14 cellular contexts compared by ENCODE assay signal in genomic region chr7:157789094-157789493, GRCh38.
DNase-seq lines count a peak whose midpoint lies in the region; ATAC-seq and TF ChIP-seq lines count a peak whose summit lies in the region.
"Had no signal": no experiment of that assay in that cellular context is flagged by ENCODE, and none has a peak within 500 bp of the region (broad histone marks: within the 10 kb centered on the region; RNA-seq: fewer than 3 reads in every experiment).

No MANE protein-coding gene starts in this region.

- H3K9me3 ChIP-seq in neural progenitor cell (ENCODE audit: low read depth) (no peaks in the 10 kb centered on the region), spleen (no peaks in the 10 kb centered on the region)

- intact Hi-C loops in spleen (cut with DNase I; ENCODE audit: low total_unique reads) = no loop called here
- intact Hi-C loops in Right ventricle myocardium superior (cut with DNase I) = no loop called here

- WGBS in spleen, 5 donors = 90 to 96% (median 92%) methylated on average over 12 of the region's 12 CpGs

- no peaks in the 10 kb centered on the region for H4K20me1 ChIP-seq in neural progenitor cell (ENCODE audit: low read depth)
- no peaks in the 10 kb centered on the region for H4K20me1 ChIP-seq in GM23338 (replicated peaks; ENCODE audit: insufficient read depth)

- H3K9me3 Mint-ChIP-seq in endothelial cell (ENCODE audit: unreplicated experiment) (peaks cover 23% of the 10 kb centered on the region), neural progenitor cell (peaks cover 2% of the 10 kb centered on the region), GM23338 (peaks cover 91% of the 10 kb centered on the region)
- H3K9me3 Mint-ChIP-seq in natural killer cell treated with Interleukin-12 subunit alpha and Interleukin-12 subunit beta and Interleukin-15 and Interleukin-18, amount 100 ng/mL, for 72 hours = no peaks in the 10 kb centered on the region
- H3K9me3 Mint-ChIP-seq: CD4-positive, alpha-beta memory T cell had no signal

- H3K36me3 Mint-ChIP-seq in endothelial cell (ENCODE audit: low read depth, unreplicated experiment) = peaks cover 10% of the 10 kb centered on the region
- H3K36me3 Mint-ChIP-seq in neural progenitor cell = no peaks in the 10 kb centered on the region
- peaks cover 25% of the 10 kb centered on the region for H3K36me3 Mint-ChIP-seq in GM23338 (ENCODE audit: low read depth)
- no peaks in the 10 kb centered on the region for H3K36me3 Mint-ChIP-seq in natural killer cell treated with Interleukin-12 subunit alpha and Interleukin-12 subunit beta and Interleukin-15 and Interleukin-18, amount 100 ng/mL, for 72 hours
- H3K36me3 Mint-ChIP-seq: CD4-positive, alpha-beta memory T cell had no signal

- H3K79me2 ChIP-seq in neural progenitor cell (ENCODE audit: low read depth) (no peaks in the 10 kb centered on the region), GM23338 (replicated peaks; ENCODE audit: insufficient read depth) (no peaks in the 10 kb centered on the region)

- H3F3A ChIP-seq in neural progenitor cell (ENCODE audit: low read depth) (peaks cover under 1% of the 10 kb centered on the region), GM23338 (replicated peaks; ENCODE audit: low read depth) (no peaks in the 10 kb centered on the region)

- H3K9ac ChIP-seq in neural progenitor cell = no peak overlapping the region

- H3K4me3 ChIP-seq in neural progenitor cell (no peak overlapping the region), spleen (no peak overlapping the region), GM23338 (no peak overlapping the region)

- H2AFZ ChIP-seq in neural progenitor cell (replicated peaks) (no peak overlapping the region), GM23338 (no peak overlapping the region)

- TF ChIP-seq POLR2A in spleen (IDR thresholded peaks at IDR 0.05) = no peak

- H3K4me1 Mint-ChIP-seq in endothelial cell (ENCODE audit: unreplicated experiment) = no peaks in the 10 kb centered on the region
- peaks cover 24% of the 10 kb centered on the region for H3K4me1 Mint-ChIP-seq in neural progenitor cell
- H3K4me1 Mint-ChIP-seq in GM23338 = no peaks in the 10 kb centered on the region
- peaks cover 0 to under 1% of the 10 kb centered on the region in 2 donors for H3K4me1 Mint-ChIP-seq in natural killer cell treated with Interleukin-12 subunit alpha and Interleukin-12 subunit beta and Interleukin-15 and Interleukin-18, amount 100 ng/mL, for 72 hours (ENCODE audit: low read depth in 2 of 2)

- TF ChIP-seq CTCF in endothelial cell (IDR thresholded peaks at IDR 0.05; ENCODE audit: unreplicated experiment) (no peak), neural progenitor cell (IDR thresholded peaks at IDR 0.05) (no peak), spleen (IDR thresholded peaks at IDR 0.05 in 8 of 11, conservative IDR thresholded peaks at IDR 0.05 in 3 of 11) (no peak), GM23338 (conservative IDR thresholded peaks at IDR 0.05; ENCODE audit: low read depth in 2 of 2) (no peak)

- peaks cover 7% of the 10 kb centered on the region for H3K4me1 ChIP-seq in neural progenitor cell
- H3K4me1 ChIP-seq in spleen = no peaks in the 10 kb centered on the region
- no peaks in the 10 kb centered on the region for H3K4me1 ChIP-seq in GM23338 (ENCODE audit: insufficient read depth)

- peak overlapping the region; percentile 36 for H3K27ac Mint-ChIP-seq in endothelial cell (ENCODE audit: unreplicated experiment)
- peak overlapping the region; percentile 72 for H3K27ac Mint-ChIP-seq in neural progenitor cell
- H3K27ac Mint-ChIP-seq in GM23338 = no peak overlapping the region
- H3K27ac Mint-ChIP-seq in natural killer cell treated with Interleukin-12 subunit alpha and Interleukin-12 subunit beta and Interleukin-15 and Interleukin-18, amount 100 ng/mL, for 72 hours = no peak overlapping the region

- DNase-seq in endothelial cell (ENCODE audit: low spot score) = no peak
- DNase-seq in neural progenitor cell (ENCODE audit: low spot score) = no peak
- peak; percentile 71 for DNase-seq in spleen
- DNase-seq in GM23338 (ENCODE audit: low spot score) = no peak
- DNase-seq in Right ventricle myocardium superior = no peak
- DNase-seq in natural killer cell treated with Interleukin-12 subunit alpha and Interleukin-12 subunit beta and Interleukin-15 and Interleukin-18, amount 100 ng/mL, for 72 hours (ENCODE audit: low spot score) = no peak
- DNase-seq: AML-193; CD4-positive, alpha-beta memory T cell; DMS153; DMS79; GDM1; HCEC 1CT had no signal

- ATAC-seq in GM23338 (no peak), Right ventricle myocardium superior (ENCODE audit: poor library complexity) (no peak)
- no peak for ATAC-seq in natural killer cell treated with Interleukin-12 subunit alpha and Interleukin-12 subunit beta and Interleukin-15 and Interleukin-18, amount 100 ng/mL, for 72 hours

- H3K27ac ChIP-seq in neural progenitor cell (no peak overlapping the region), spleen (no peak overlapping the region), GM23338 (ENCODE audit: low read depth) (no peak overlapping the region)
- H3K27ac ChIP-seq: C4-2B, HL-60 had no signal

- H3K36me3 ChIP-seq in neural progenitor cell (no peaks in the 10 kb centered on the region), spleen (no peaks in the 10 kb centered on the region), GM23338 (ENCODE audit: insufficient read depth) (no peaks in the 10 kb centered on the region; the same call in 1 of the 2 replicates)

- H3K4me3 Mint-ChIP-seq in endothelial cell (ENCODE audit: unreplicated experiment) (no peak overlapping the region), neural progenitor cell (no peak overlapping the region), GM23338 (no peak overlapping the region)
- no peak overlapping the region for H3K4me3 Mint-ChIP-seq in natural killer cell treated with Interleukin-12 subunit alpha and Interleukin-12 subunit beta and Interleukin-15 and Interleukin-18, amount 100 ng/mL, for 72 hours
- H3K4me3 Mint-ChIP-seq: CD4-positive, alpha-beta memory T cell had no signal

- H3K27me3 Mint-ChIP-seq in endothelial cell (ENCODE audit: unreplicated experiment) (peaks cover 19% of the 10 kb centered on the region), neural progenitor cell (ENCODE audit: insufficient read depth, low read depth) (peaks cover 3% of the 10 kb centered on the region), GM23338 (ENCODE audit: insufficient read depth, low read depth, poor library complexity) (peaks cover 3% of the 10 kb centered on the region)
- H3K27me3 Mint-ChIP-seq in natural killer cell treated with Interleukin-12 subunit alpha and Interleukin-12 subunit beta and Interleukin-15 and Interleukin-18, amount 100 ng/mL, for 72 hours = peaks cover 0 to 1% of the 10 kb centered on the region in 2 donors
- H3K27me3 Mint-ChIP-seq: CD4-positive, alpha-beta memory T cell had no signal

- H3K4me2 ChIP-seq in neural progenitor cell (no peak overlapping the region), GM23338 (no peak overlapping the region)

- no peaks in the 10 kb centered on the region for H3K9me2 ChIP-seq in GM23338 (ENCODE audit: insufficient read depth)

- no peaks in the 10 kb centered on the region for H3K27me3 ChIP-seq in neural progenitor cell
- H3K27me3 ChIP-seq in spleen (replicated peaks in 1 of 7) = peaks cover 0 to 13% (median 0%) of the 10 kb centered on the region in 7 donors
- no peaks in the 10 kb centered on the region for H3K27me3 ChIP-seq in GM23338 (ENCODE audit: insufficient read depth)

TF ChIP-seq in GM23338, 12 proteins besides CTCF, POLR2A, EP300 and RAD21 (continues in another document):
- TF ChIP-seq CREB1 (CRISPR knock-in tag; IDR thresholded peaks at IDR 0.05; ENCODE audit: low read depth) (no peak), ZNF114 (CRISPR knock-in tag; IDR thresholded peaks at IDR 0.05) (no peak), POLR2AphosphoS5 (IDR thresholded peaks at IDR 0.05; ENCODE audit: low read depth) (no peak), EZH2phosphoT487 (IDR thresholded peaks at IDR 0.05; ENCODE audit: unreplicated experiment) (no peak), EZH2 (IDR thresholded peaks at IDR 0.05; ENCODE audit: low read depth, unreplicated experiment) (no peak)
- TF ChIP-seq, protein P1, sequence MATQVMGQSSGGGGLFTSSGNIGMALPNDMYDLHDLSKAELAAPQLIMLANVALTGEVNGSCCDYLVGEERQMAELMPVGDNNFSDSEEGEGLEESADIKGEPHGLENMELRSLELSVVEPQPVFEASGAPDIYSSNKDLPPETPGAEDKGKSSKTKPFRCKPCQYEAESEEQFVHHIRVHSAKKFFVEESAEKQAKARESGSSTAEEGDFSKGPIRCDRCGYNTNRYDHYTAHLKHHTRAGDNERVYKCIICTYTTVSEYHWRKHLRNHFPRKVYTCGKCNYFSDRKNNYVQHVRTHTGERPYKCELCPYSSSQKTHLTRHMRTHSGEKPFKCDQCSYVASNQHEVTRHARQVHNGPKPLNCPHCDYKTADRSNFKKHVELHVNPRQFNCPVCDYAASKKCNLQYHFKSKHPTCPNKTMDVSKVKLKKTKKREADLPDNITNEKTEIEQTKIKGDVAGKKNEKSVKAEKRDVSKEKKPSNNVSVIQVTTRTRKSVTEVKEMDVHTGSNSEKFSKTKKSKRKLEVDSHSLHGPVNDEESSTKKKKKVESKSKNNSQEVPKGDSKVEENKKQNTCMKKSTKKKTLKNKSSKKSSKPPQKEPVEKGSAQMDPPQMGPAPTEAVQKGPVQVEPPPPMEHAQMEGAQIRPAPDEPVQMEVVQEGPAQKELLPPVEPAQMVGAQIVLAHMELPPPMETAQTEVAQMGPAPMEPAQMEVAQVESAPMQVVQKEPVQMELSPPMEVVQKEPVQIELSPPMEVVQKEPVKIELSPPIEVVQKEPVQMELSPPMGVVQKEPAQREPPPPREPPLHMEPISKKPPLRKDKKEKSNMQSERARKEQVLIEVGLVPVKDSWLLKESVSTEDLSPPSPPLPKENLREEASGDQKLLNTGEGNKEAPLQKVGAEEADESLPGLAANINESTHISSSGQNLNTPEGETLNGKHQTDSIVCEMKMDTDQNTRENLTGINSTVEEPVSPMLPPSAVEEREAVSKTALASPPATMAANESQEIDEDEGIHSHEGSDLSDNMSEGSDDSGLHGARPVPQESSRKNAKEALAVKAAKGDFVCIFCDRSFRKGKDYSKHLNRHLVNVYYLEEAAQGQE (IDR thresholded peaks at IDR 0.05; ENCODE audit: unreplicated experiment) = no peak

Comparison
In these comparisons a context has a peak if more than half of its experiments do, and no peak if none do; other contexts are left out.
1. H3K27ac Mint-ChIP-seq: peak in endothelial cell (single experiment) and neural progenitor cell (single experiment); none in GM23338 (single experiment) and natural killer cell treated with Interleukin-12 subunit alpha and Interleukin-12 subunit beta and Interleukin-15 and Interleukin-18, amount 100 ng/mL, for 72 hours (0 of 2).